ENCODE assay signal across 12 cellular contexts in the genomic region with DNA sequence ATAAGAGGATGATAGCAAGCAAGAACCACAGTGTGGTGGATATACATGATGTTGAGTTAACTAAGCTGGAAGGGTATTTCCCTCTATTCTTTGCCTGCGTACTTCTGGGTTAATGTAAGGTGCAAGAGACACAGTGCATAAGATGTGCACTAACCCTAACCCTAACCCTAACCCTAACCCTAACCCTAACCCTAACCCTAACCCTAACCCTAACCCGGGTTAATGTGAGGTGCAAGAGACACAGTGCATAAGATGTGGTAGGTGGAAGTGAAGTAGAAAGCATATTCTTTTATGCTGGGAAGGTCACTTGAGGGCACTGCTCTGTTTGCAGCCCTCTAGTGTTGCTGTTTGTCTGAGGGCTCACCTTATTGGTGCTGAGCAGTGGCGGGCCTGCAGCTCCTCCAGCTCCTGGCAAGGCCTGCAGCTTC.
DNase-seq lines count a peak whose midpoint lies in the region; ATAC-seq, FAIRE-seq and TF ChIP-seq lines count a peak whose summit lies in the region.
"Had no signal": no experiment of that assay in that cellular context is flagged by ENCODE, and none has a peak within 500 bp of the region (broad histone marks: within the 10 kb centered on the region; RNA-seq: fewer than 3 reads in every experiment).

No MANE protein-coding gene starts in this region.

- TF ChIP-seq CTCF in GM12878 (IDR thresholded peaks at IDR 0.05 in 2 of 3, conservative IDR thresholded peaks at IDR 0.05 in 1 of 3; ENCODE audit: control insufficient read depth in 2 of 3, extremely low read depth in 1 of 3, insufficient read depth in 1 of 3, low read depth in 3 of 3, low read length in 3 of 3) (0 out of 6 replicates have a peak, but pooled peaks of 1 of the 3 experiments have one; percentile 4), upper lobe of right lung (IDR thresholded peaks at IDR 0.05) (no peak), RWPE1 (conservative IDR thresholded peaks at IDR 0.05; ENCODE audit: low read depth) (no peak)

- H2BK120ac ChIP-seq in trophoblast cell (ENCODE audit: insufficient read depth, low read length, poor library complexity), result no peak overlapping the region

- no TSS peak for BruUV-seq in GM12878 (replicated peaks; lab: Mats Ljungman, UMichigan)

- H3K27ac ChIP-seq in right cardiac atrium (ENCODE audit: low read length) (no peak overlapping the region), GM12878 (ENCODE audit: control insufficient read depth, insufficient read depth) (no peak overlapping the region), upper lobe of right lung (no peak overlapping the region), trophoblast cell (ENCODE audit: low read depth, low read length) (no peak overlapping the region), RWPE1 (no peak overlapping the region)
- H3K27ac ChIP-seq: gastrocnemius medialis had no signal

- no peak overlapping the region for H2AK5ac ChIP-seq in trophoblast cell (ENCODE audit: low read length)

- H2BK12ac ChIP-seq in trophoblast cell (ENCODE audit: low read length), result no peak overlapping the region

- peak; percentile 43 for DNase-seq in Right ventricle myocardium superior
- no peak for DNase-seq in right cardiac atrium
- no peak for DNase-seq in GM12878 (ENCODE audit: low read depth, low spot score)
- no peak for DNase-seq in upper lobe of right lung
- DNase-seq in trophoblast cell, result no peak
- DNase-seq in NCI-H187 treated with DMSO at 0.1 percent for 48 hours (lab: John Stamatoyannopoulos, UW), result no peak
- no peak for DNase-seq in RWPE1 (ENCODE audit: low spot score)
- DNase-seq: gastrocnemius medialis, NCI-H2029 treated with DMSO at 0.1 percent for 48 hours, occipital lobe had no signal

- no peaks in the 10 kb centered on the region for H3K9me3 ChIP-seq in right cardiac atrium (ENCODE audit: control insufficient read depth, low read length)
- no peaks in the 10 kb centered on the region; the same call in 2 of the 3 replicates for H3K9me3 ChIP-seq in GM12878 (replicated peaks; ENCODE audit: control insufficient read depth, insufficient read depth, low read length)
- H3K9me3 ChIP-seq in upper lobe of right lung, result no peaks in the 10 kb centered on the region
- H3K9me3 ChIP-seq in trophoblast cell (ENCODE audit: insufficient read depth, low read depth, low read length), result no peaks in the 10 kb centered on the region
- H3K9me3 ChIP-seq: gastrocnemius medialis had no signal

- H3K79me2 ChIP-seq in GM12878 (ENCODE audit: control insufficient read depth, insufficient read depth, low read length), result no peaks in the 10 kb centered on the region
- no peaks in the 10 kb centered on the region for H3K79me2 ChIP-seq in trophoblast cell (ENCODE audit: control insufficient read depth, insufficient read depth, low read length, poor library complexity)

- TF ChIP-seq POLR2A in GM12878 (IDR thresholded peaks at IDR 0.05; ENCODE audit: low read depth, low read length), result no peak

- H3K18ac ChIP-seq in trophoblast cell (ENCODE audit: low read length), result no peak overlapping the region

- no peak for TF ChIP-seq RAD21 in GM12878 (IDR thresholded peaks at IDR 0.05; ENCODE audit: insufficient read depth, low read depth, low read length)

- no peak overlapping the region for H3K14ac ChIP-seq in trophoblast cell (ENCODE audit: low read length)

- 77% methylated on average over 3 of the region's 3 CpGs for WGBS in right cardiac atrium
- 46% methylated on average over 3 of the region's 3 CpGs for WGBS in GM12878 (ENCODE audit: insufficient coverage, insufficient replicate concordance, low lambda C conversion rate, missing lambda C conversion rate)
- no CpG with 5 or more reads among the region's 3 CpGs for WGBS in trophoblast cell (ENCODE audit: extremely low coverage, insufficient coverage, insufficient read length)

- H3K23ac ChIP-seq in trophoblast cell (ENCODE audit: low read length), result no peak overlapping the region

- no peak for TF ChIP-seq EP300 in GM12878 (IDR thresholded peaks at IDR 0.05; ENCODE audit: borderline replicate concordance in 1 of 2, control insufficient read depth in 1 of 2, low read depth in 2 of 2, low read length in 2 of 2)

- ATAC-seq in Right ventricle myocardium superior (ENCODE audit: poor library complexity) (peak; percentile 88), right cardiac atrium (no peak), HG03565 (IDR thresholded peaks at IDR 0.05; ENCODE audit: unreplicated experiment) (peak; percentile 52), GM12878 (peak; percentile 86), upper lobe of right lung (peak; percentile 46)
- ATAC-seq: gastrocnemius medialis, left lobe of liver had no signal

- H3K4me1 ChIP-seq in right cardiac atrium (ENCODE audit: control insufficient read depth, insufficient read depth, low read length) (no peaks in the 10 kb centered on the region), GM12878 (ENCODE audit: control insufficient read depth, insufficient read depth, low read length) (peaks cover 4% of the 10 kb centered on the region; the same call in 1 of the 2 replicates), upper lobe of right lung (no peaks in the 10 kb centered on the region), trophoblast cell (ENCODE audit: control insufficient read depth in 1 of 2, insufficient read depth in 2 of 2, low read length in 2 of 2) (no peaks in the 10 kb centered on the region)
- H3K4me1 ChIP-seq: gastrocnemius medialis had no signal

- no peak overlapping the region; the same call in 1 of the 2 replicates for H2AFZ ChIP-seq in GM12878 (ENCODE audit: control insufficient read depth, low read depth, low read length)
- no peak overlapping the region for H2AFZ ChIP-seq in trophoblast cell (ENCODE audit: insufficient read depth, low read length, poor library complexity)

- H3K9ac ChIP-seq in GM12878 (ENCODE audit: control insufficient read depth, insufficient read depth, low read length) (no peak overlapping the region), trophoblast cell (ENCODE audit: low read length) (no peak overlapping the region)

- no peak overlapping the region for H3K4me3 ChIP-seq in right cardiac atrium (ENCODE audit: low read length)
- H3K4me3 ChIP-seq in GM12878, result no peak overlapping the region
- no peak overlapping the region for H3K4me3 ChIP-seq in upper lobe of right lung
- no peak overlapping the region for H3K4me3 ChIP-seq in trophoblast cell (ENCODE audit: low read depth, low read length)
- H3K4me3 ChIP-seq: gastrocnemius medialis had no signal

- no peaks in the 10 kb centered on the region for H3K79me1 ChIP-seq in trophoblast cell (ENCODE audit: low read length)

- intact Hi-C loops in Right ventricle myocardium superior (cut with DNase I) (no loop called here), right cardiac atrium (cut with DNase I) (no loop called here), GM12878 (cut with micrococcal nuclease; ENCODE audit: unreplicated experiment) (no loop called here), upper lobe of right lung (cut with DNase I) (no loop called here)

- RAD21 ChIA-PET in GM12878 (lab: Charles Lee; ENCODE audit: unreplicated experiment), result interaction anchor here (0.6 to 1.6 kb wide), 4 partner anchors 22 to 440 kb away, joined by 3 to 6 read pairs (median 5); no protein-coding TSS in a partner anchor

- H3K4ac ChIP-seq in trophoblast cell (ENCODE audit: low read depth, low read length), result no peak overlapping the region

- H4K91ac ChIP-seq in trophoblast cell (ENCODE audit: low read depth, low read length), result no peak overlapping the region

- no peaks in the 10 kb centered on the region for H3K27me3 ChIP-seq in right cardiac atrium (ENCODE audit: control insufficient read depth, insufficient read depth)
- no peaks in the 10 kb centered on the region for H3K27me3 ChIP-seq in GM12878 (replicated peaks in 1 of 2; ENCODE audit: control insufficient read depth in 2 of 2, insufficient read depth in 2 of 2, low read length in 1 of 2)
- no peaks in the 10 kb centered on the region for H3K27me3 ChIP-seq in upper lobe of right lung
- H3K27me3 ChIP-seq in trophoblast cell (ENCODE audit: insufficient read depth, low read length), result no peaks in the 10 kb centered on the region
- H3K27me3 ChIP-seq: gastrocnemius medialis had no signal

- H4K12ac ChIP-seq in trophoblast cell (ENCODE audit: low read depth, low read length), result no peak overlapping the region

- in situ Hi-C loops in GM12878 (cut with MboI), result no loop called here

- POLR2A ChIA-PET in GM12878 (lab: Charles Lee) (interaction anchor here (0.5 kb wide), 1 partner anchor 297 kb away, joined by 4 read pairs; no protein-coding TSS in a partner anchor), RWPE1 (lab: Yijun Ruan, JAX; ENCODE audit: low non-redundant PET) (no interaction called here)

- no peak for FAIRE-seq in GM12878 (lab: Jason Lieb, UNC)

- H3K4me2 ChIP-seq in GM12878 (ENCODE audit: control insufficient read depth, insufficient read depth) (no peak overlapping the region), trophoblast cell (ENCODE audit: low read length) (no peak overlapping the region)

- H4K20me1 ChIP-seq in GM12878 (ENCODE audit: control insufficient read depth, insufficient read depth), result no peaks in the 10 kb centered on the region

- CTCF ChIA-PET in GM12878 (lab: Yijun Ruan, JAX) (interaction anchor here (0.8 to 1.1 kb wide), 3 partner anchors 37 to 440 kb away, joined by 3 to 4 read pairs (median 3); no protein-coding TSS in a partner anchor), RWPE1 (lab: Yijun Ruan, JAX) (interaction anchor here (0.6 kb wide), 1 partner anchor 102 kb away, joined by 3 read pairs; no protein-coding TSS in a partner anchor)

- H4K8ac ChIP-seq in trophoblast cell (ENCODE audit: low read depth, low read length), result no peak overlapping the region

- no peak overlapping the region for H2BK5ac ChIP-seq in trophoblast cell (ENCODE audit: low read depth, low read length, poor library complexity)

- SMC1A ChIA-PET in GM12878 (lab: Charles Lee; ENCODE audit: uncharacterized antibody, unreplicated experiment), result interaction anchor here (0.7 to 2.6 kb wide), 8 partner anchors 16 to 181 kb away, joined by 3 to 10 read pairs (median 3); a partner anchor contains a TSS

- H3K36me3 ChIP-seq in GM12878 (ENCODE audit: control insufficient read depth in 2 of 2, insufficient read depth in 2 of 2, low read length in 1 of 2), result no peaks in the 10 kb centered on the region
- no peaks in the 10 kb centered on the region for H3K36me3 ChIP-seq in upper lobe of right lung
- H3K36me3 ChIP-seq in trophoblast cell (ENCODE audit: control insufficient read depth in 1 of 2, insufficient read depth in 2 of 2, low read length in 2 of 2), result no peaks in the 10 kb centered on the region
- H3K36me3 ChIP-seq: gastrocnemius medialis had no signal

TF ChIP-seq in GM12878, 131 proteins besides CTCF, POLR2A, EP300 and RAD21 (continues in another document):
- TF ChIP-seq CEBPB (IDR thresholded peaks at IDR 0.05; ENCODE audit: borderline replicate concordance in 1 of 2, low read depth in 2 of 2, low read length in 2 of 2), result no peak

Comparison
In these comparisons a context has a peak if more than half of its experiments do, and no peak if none do; other contexts are left out.
1. ATAC-seq: peak in Right ventricle myocardium superior (single experiment), HG03565 (single experiment), GM12878 (single experiment) and upper lobe of right lung (single experiment); none in right cardiac atrium (0 of 2).